In genomic region chr17:50672831-50673551, GRCh38 we compare ENCODE assay signal across 1 cellular context.
TF ChIP-seq lines count a peak whose summit lies in the region.

No MANE protein-coding gene starts in this region.

TF ChIP-seq in H1, 55 proteins besides CTCF, POLR2A, EP300 and RAD21:
- TF ChIP-seq RNF2 (IDR thresholded peaks at IDR 0.05; ENCODE audit: borderline replicate concordance, low read depth, low read length, missing control alignments, poor library complexity, severe bottlenecking) (no peak), CBX8 (IDR thresholded peaks at IDR 0.05; ENCODE audit: borderline replicate concordance, low read depth, low read length) (no peak), SUZ12 (IDR thresholded peaks at IDR 0.05; ENCODE audit: low read length) (0 out of 2 replicates have a peak, but pooled peaks have one; percentile 5), TCF12 (IDR thresholded peaks at IDR 0.05; ENCODE audit: low read depth, low read length) (no peak), CHD7 (IDR thresholded peaks at IDR 0.05; ENCODE audit: insufficient replicate concordance, low read length) (no peak)
